ENCODE assay signal across 23 cellular contexts in genomic region chrX:40290519-40290918, GRCh38.
"Had no signal": no experiment of that assay in that cellular context is flagged by ENCODE, and none has a peak within 500 bp of the region (broad histone marks: within the 10 kb centered on the region; RNA-seq: fewer than 3 reads in every experiment).

No MANE protein-coding gene starts in this region.

- H3K36me3 ChIP-seq: esophagus muscularis mucosa, gastroesophageal sphincter, heart right ventricle, left ventricle myocardium inferior, lower lobe of right lung had no signal

- FAIRE-seq: endothelial cell of umbilical vein, frontal cortex, kidney had no signal

- H3K27me3 ChIP-seq: esophagus muscularis mucosa, foreskin keratinocyte, gastroesophageal sphincter had no signal

- ATAC-seq: foreskin keratinocyte, gastroesophageal sphincter, left colon, left lobe of liver, lower lobe of right lung, mucosa of descending colon had no signal

- DNase-seq: dermis blood vessel endothelial cell; dorsolateral prefrontal cortex; effector CD4-positive, alpha-beta T cell; effector memory CD4-positive, alpha-beta T cell; foreskin keratinocyte; head of caudate nucleus; heart right ventricle; hippocampal formation; islet precursor cell; kidney; kidney glomerular epithelial cell; left colon; left ventricle myocardium inferior; lower lobe of right lung; mesenchymal stem cell; mucosa of descending colon; naive B cell had no signal

- H3K9me3 ChIP-seq: gastroesophageal sphincter, lower lobe of right lung, mucosa of descending colon had no signal

- H3K4me1 ChIP-seq: esophagus muscularis mucosa, foreskin keratinocyte, gastroesophageal sphincter, left ventricle myocardium inferior, lower lobe of right lung had no signal

- H3K27ac ChIP-seq: coronary artery, dorsolateral prefrontal cortex, esophagus muscularis mucosa, foreskin keratinocyte, gastroesophageal sphincter, heart right ventricle, left ventricle myocardium inferior, lower lobe of right lung had no signal

- H3K4me3 ChIP-seq: coronary artery, dorsolateral prefrontal cortex, esophagus muscularis mucosa, gastroesophageal sphincter, heart right ventricle, left ventricle myocardium inferior, lower lobe of right lung, mucosa of descending colon had no signal
